In the genomic region with DNA sequence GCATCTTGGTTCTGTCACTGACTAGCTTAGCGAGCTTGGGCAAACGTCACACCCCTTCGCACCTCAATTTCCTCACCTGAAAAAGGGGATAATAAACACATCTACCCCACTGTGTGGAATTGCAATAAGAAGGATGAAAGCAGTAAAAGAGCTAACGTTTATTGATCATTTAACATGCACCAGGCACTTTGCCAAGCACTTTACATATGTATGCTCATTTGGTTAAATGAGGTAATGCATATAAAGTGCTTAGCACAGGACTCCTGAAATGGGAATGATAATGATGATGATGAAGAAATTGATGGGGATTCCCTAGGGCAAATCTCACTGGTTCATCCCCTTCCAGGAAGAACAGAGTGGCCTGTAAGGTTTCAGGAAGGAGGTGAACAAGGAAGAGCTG, we compare ENCODE assay signal across 8 cellular contexts. TPM values are rescaled to one million over a fixed set of nuclear protein-coding genes. Genes with fewer than 3 reads are reported as not detected.
"Had no signal": no experiment of that assay in that cellular context is flagged by ENCODE, and none has a peak within 500 bp of the region (broad histone marks: within the 10 kb centered on the region; RNA-seq: fewer than 3 reads in every experiment).

No MANE protein-coding gene starts in this region.

- DNase-seq: GM23248, GOT3, H7, HFFc6 had no signal

- H2AFZ ChIP-seq: GM23248 had no signal

- H3K9ac ChIP-seq: GM23248 had no signal

- H3K27ac Mint-ChIP-seq: HFFc6, IgD-negative memory B cell had no signal

- H3K9me3 Mint-ChIP-seq: HFFc6 had no signal

- H3K4me3 ChIP-seq: GM23248, HAP-1 had no signal

- H3K36me3 ChIP-seq: HAP-1 had no signal

- H3K4me3 Mint-ChIP-seq: HFFc6, IgD-negative memory B cell had no signal

- H3K9me3 ChIP-seq: HAP-1 had no signal

- ATAC-seq: HepG2 had no signal

- H3K27ac ChIP-seq: GM23248, HL-60 had no signal

- H3K4me1 ChIP-seq: HAP-1 had no signal

RNA-seq across cellular contexts. Expression of a gene that starts 4.8 kb away (rescaled TPM):
- total RNA-seq: HFFc6 had no signal
- polyA plus RNA-seq: GM23248, IgD-negative memory B cell had no signal
